Comparison of ENCODE assay signal across 10 cellular contexts in genomic region chr2:15732341-15733077, GRCh38.
DNase-seq lines count a peak whose midpoint lies in the region; ATAC-seq and TF ChIP-seq lines count a peak whose summit lies in the region.
"Had no signal": no experiment of that assay in that cellular context is flagged by ENCODE, and none has a peak within 500 bp of the region (broad histone marks: within the 10 kb centered on the region; RNA-seq: fewer than 3 reads in every experiment).

No MANE protein-coding gene starts in this region.

- no peak overlapping the region for H3K27ac ChIP-seq in coronary artery

- no peak overlapping the region for H3K4me3 ChIP-seq in coronary artery
- H3K4me3 ChIP-seq: sigmoid colon had no signal

- DNase-seq in coronary artery (ENCODE audit: low spot score) (peak; percentile 19), NCI-H2227 (lab: John Stamatoyannopoulos, UW; ENCODE audit: unreplicated experiment) (no peak), SIG-M5 treated with dmso at 0.1 percent for 504 hours (lab: John Stamatoyannopoulos, UW; ENCODE audit: unreplicated experiment) (no peak)
- no peak for DNase-seq in stimulated activated naive CD4-positive, alpha-beta T cell (lab: John Stamatoyannopoulos, UW)
- no peak for DNase-seq in stimulated activated CD4-positive, alpha-beta T cell treated with anti-CD3 and anti-CD28 coated beads, Interleukin-15, amount 100 ng/mL, for 24 hours
- DNase-seq: SIG-M5, sigmoid colon had no signal

- peak; percentile 96 for ATAC-seq in GM18502 (IDR thresholded peaks at IDR 0.05; ENCODE audit: poor library complexity, unreplicated experiment)
- ATAC-seq in GM21447 (IDR thresholded peaks at IDR 0.05; ENCODE audit: unreplicated experiment): peak; percentile 95
- ATAC-seq in HG03175 (IDR thresholded peaks at IDR 0.05; ENCODE audit: unreplicated experiment): peak; percentile 95

- TF ChIP-seq CTCF in coronary artery (IDR thresholded peaks at IDR 0.05): no peak
